Comparison of ENCODE assay signal across 10 cellular contexts in the genomic region with DNA sequence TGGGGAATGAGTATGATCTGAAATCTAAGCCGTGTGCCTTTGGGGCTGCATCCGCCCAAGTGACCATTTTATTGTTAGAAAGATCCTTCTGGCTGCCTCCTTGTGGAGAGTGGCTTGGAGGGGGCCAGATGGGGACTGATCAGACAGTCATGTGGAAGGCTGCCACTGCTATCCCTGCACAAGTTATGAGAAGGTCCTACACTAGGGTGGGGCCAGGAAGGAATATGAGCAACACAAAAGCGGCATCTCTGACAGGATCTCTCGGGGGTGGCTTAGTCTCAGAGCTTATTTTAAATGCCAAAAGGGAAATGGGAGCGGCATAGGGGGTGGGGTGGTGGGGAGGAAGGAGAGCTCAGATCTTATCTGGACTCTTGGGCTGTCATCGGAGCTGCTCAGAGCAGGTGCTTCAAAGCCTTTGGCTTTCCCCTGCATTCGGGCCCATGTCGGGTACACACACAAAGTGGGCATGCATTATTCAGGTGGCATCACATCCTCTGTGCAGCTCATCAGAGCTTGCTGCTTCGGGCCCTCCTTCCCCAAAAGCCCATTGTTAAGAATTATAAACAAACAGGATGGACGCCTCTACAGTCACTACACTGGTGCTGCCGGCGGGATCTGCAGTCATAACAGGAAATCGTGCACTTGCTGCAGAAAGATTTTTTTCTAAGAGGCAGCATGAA.
DNase-seq lines count a peak whose midpoint lies in the region; ATAC-seq and TF ChIP-seq lines count a peak whose summit lies in the region.
"Had no signal": no experiment of that assay in that cellular context is flagged by ENCODE, and none has a peak within 500 bp of the region (broad histone marks: within the 10 kb centered on the region; RNA-seq: fewer than 3 reads in every experiment).

No MANE protein-coding gene starts in this region.

- no peak overlapping the region for H3K4me2 ChIP-seq in osteoblast (ENCODE audit: insufficient read depth, low read length)

- H3K9me3 ChIP-seq in osteoblast (ENCODE audit: low read depth, low read length), result peaks cover 4% of the 10 kb centered on the region
- H3K9me3 ChIP-seq: right lobe of liver had no signal

- DNase-seq in T-helper 1 cell (peak; percentile 48 to 92 (median 69)), activated T-cell treated with anti-CD3 and anti-CD28 coated beads for 24 hours (ENCODE audit: low read depth) (peak; percentile 25), immature natural killer cell (peak; percentile 55 to 77 (median 60)), osteoblast (ENCODE audit: insufficient read length, low spot score, missing footprints) (no peak), amygdala (lab: John Stamatoyannopoulos, UW) (no peak)
- peak; percentile 22 for DNase-seq in stimulated activated CD8-positive, alpha-beta memory T cell treated with anti-CD3 and anti-CD28 coated beads, Interleukin-4, amount 100 ng/mL, for 24 hours (ENCODE audit: low read depth)
- DNase-seq: foreskin keratinocyte, right lobe of liver had no signal

- peaks cover 0 to 9% (median 0%) of the 10 kb centered on the region in 3 donors for H3K36me3 Mint-ChIP-seq in immature natural killer cell

- no peak overlapping the region for H3K27ac Mint-ChIP-seq in immature natural killer cell

- H3K36me3 ChIP-seq in osteoblast (ENCODE audit: insufficient read depth, low read length), result no peaks in the 10 kb centered on the region
- H3K36me3 ChIP-seq: right lobe of liver had no signal

- H3K79me2 ChIP-seq in osteoblast (ENCODE audit: insufficient read depth, low read length), result no peaks in the 10 kb centered on the region

- no peak overlapping the region for H3K4me3 Mint-ChIP-seq in immature natural killer cell

- no peaks in the 10 kb centered on the region for H3K27me3 ChIP-seq in osteoblast (ENCODE audit: insufficient read depth, low read length)
- H3K27me3 ChIP-seq: right lobe of liver had no signal

- no peaks in the 10 kb centered on the region for H3K4me1 ChIP-seq in osteoblast (ENCODE audit: insufficient read depth, low read length)
- H3K4me1 ChIP-seq: foreskin keratinocyte, right lobe of liver had no signal

- H3K9me3 Mint-ChIP-seq in immature natural killer cell, result peaks cover 0 to 2% (median 0%) of the 10 kb centered on the region in 6 donors

- H3K4me1 Mint-ChIP-seq in immature natural killer cell, result peaks cover 0 to 27% of the 10 kb centered on the region in 2 donors

- H4K20me1 ChIP-seq in osteoblast (ENCODE audit: insufficient read depth, low read length), result no peaks in the 10 kb centered on the region

- no peak overlapping the region for H3K27ac ChIP-seq in osteoblast (ENCODE audit: low read depth, low read length)
- H3K27ac ChIP-seq: foreskin keratinocyte, right lobe of liver had no signal

- ATAC-seq in HG02970 (IDR thresholded peaks at IDR 0.05; ENCODE audit: low FRiP score, unreplicated experiment) (no peak), GM19452 (IDR thresholded peaks at IDR 0.05; ENCODE audit: unreplicated experiment) (no peak)
- ATAC-seq: foreskin keratinocyte had no signal

- no peak overlapping the region for H2AFZ ChIP-seq in osteoblast (ENCODE audit: low read length)

- no peak overlapping the region for H3K4me3 ChIP-seq in osteoblast (ENCODE audit: insufficient read depth, low read length)
- H3K4me3 ChIP-seq: right lobe of liver had no signal

- TF ChIP-seq CTCF in osteoblast (IDR thresholded peaks at IDR 0.05; ENCODE audit: extremely low read depth, low read depth, low read length), result no peak

- peaks cover 0 to 2% (median 0%) of the 10 kb centered on the region in 3 donors for H3K27me3 Mint-ChIP-seq in immature natural killer cell (ENCODE audit: low read depth in 3 of 3)

Comparison
In these comparisons a context has a peak if more than half of its experiments do, and no peak if none do; other contexts are left out.
1. DNase-seq: peak in T-helper 1 cell (5 of 5), activated T-cell treated with anti-CD3 and anti-CD28 coated beads for 24 hours (single experiment), immature natural killer cell (3 of 3) and stimulated activated CD8-positive, alpha-beta memory T cell treated with anti-CD3 and anti-CD28 coated beads, Interleukin-4, amount 100 ng/mL, for 24 hours (single experiment); none in osteoblast (single experiment) and amygdala (0 of 56).